Comparison of ENCODE assay signal across 1 cellular context in the genomic region with DNA sequence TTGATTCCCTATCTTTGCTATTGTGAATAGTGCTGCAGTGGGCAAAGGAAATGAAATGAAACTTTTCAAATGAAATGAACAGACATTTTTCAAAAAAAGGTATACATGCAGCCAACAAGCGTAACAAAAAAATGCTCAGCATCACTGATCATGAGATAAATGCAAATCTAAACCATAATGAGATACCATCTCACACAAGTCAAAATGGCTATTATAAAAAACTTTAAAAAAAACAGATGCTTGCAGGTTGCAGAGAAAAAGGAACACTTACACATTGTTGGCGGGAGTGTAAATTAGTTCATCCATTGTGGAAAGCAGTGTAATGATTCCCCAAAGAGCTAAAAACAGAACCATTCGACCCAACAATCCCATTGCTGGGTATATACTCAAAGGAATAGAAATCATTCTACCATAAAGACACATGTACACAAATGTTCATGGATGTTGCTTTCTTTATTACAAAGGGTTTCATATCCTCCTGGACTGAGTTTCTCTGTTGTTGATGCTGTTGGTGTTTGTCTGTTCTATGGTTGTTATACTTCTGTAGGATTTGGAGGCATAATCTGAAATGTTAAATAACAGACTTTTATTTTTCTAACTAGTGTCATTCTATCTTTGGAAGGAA.
A peak's percentile ranks its signal among the peaks of the same experiment; 100 is the strongest.
TF ChIP-seq lines count a peak whose summit lies in the region.

No MANE protein-coding gene starts in this region.

TF ChIP-seq in GM12878, 131 proteins besides CTCF, POLR2A, EP300 and RAD21 (continued from another document):
- TF ChIP-seq, protein P1, sequence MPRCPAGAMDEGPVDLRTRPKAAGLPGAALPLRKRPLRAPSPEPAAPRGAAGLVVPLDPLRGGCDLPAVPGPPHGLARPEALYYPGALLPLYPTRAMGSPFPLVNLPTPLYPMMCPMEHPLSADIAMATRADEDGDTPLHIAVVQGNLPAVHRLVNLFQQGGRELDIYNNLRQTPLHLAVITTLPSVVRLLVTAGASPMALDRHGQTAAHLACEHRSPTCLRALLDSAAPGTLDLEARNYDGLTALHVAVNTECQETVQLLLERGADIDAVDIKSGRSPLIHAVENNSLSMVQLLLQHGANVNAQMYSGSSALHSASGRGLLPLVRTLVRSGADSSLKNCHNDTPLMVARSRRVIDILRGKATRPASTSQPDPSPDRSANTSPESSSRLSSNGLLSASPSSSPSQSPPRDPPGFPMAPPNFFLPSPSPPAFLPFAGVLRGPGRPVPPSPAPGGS (IDR thresholded peaks at IDR 0.05; ENCODE audit: borderline replicate concordance, insufficient read depth, low read depth, low read length, poor library complexity, severe bottlenecking), result no peak
- TF ChIP-seq PAX5 (IDR thresholded peaks at IDR 0.05; ENCODE audit: borderline replicate concordance, low read depth, low read length) (peak; percentile 5; the same call in 1 of the 2 replicates), JUNB (IDR thresholded peaks at IDR 0.05) (peak; percentile 42; the same call in 1 of the 2 replicates), MTA3 (IDR thresholded peaks at IDR 0.05; ENCODE audit: borderline replicate concordance, low read length) (peak; percentile 43; the same call in 1 of the 2 replicates), ZZZ3 (IDR thresholded peaks at IDR 0.05; ENCODE audit: control insufficient read depth, insufficient read length, low read depth) (no peak), RUNX3 (IDR thresholded peaks at IDR 0.05; ENCODE audit: low read length) (peak; percentile 18; the same call in 1 of the 2 replicates), IKZF2 (IDR thresholded peaks at IDR 0.05) (peak; percentile 48 to 58; a peak in 2 of 4 replicates)
- TF ChIP-seq, protein P2, sequence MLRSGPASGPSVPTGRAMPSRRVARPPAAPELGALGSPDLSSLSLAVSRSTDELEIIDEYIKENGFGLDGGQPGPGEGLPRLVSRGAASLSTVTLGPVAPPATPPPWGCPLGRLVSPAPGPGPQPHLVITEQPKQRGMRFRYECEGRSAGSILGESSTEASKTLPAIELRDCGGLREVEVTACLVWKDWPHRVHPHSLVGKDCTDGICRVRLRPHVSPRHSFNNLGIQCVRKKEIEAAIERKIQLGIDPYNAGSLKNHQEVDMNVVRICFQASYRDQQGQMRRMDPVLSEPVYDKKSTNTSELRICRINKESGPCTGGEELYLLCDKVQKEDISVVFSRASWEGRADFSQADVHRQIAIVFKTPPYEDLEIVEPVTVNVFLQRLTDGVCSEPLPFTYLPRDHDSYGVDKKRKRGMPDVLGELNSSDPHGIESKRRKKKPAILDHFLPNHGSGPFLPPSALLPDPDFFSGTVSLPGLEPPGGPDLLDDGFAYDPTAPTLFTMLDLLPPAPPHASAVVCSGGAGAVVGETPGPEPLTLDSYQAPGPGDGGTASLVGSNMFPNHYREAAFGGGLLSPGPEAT (IDR thresholded peaks at IDR 0.05; ENCODE audit: low read depth), result 0 out of 2 replicates have a peak, but pooled peaks have one; percentile 32
